24 cellular contexts compared by ENCODE assay signal in genomic region chr11:69040051-69040450, GRCh38. TPM values are rescaled to one million over a fixed set of nuclear protein-coding genes. Genes with fewer than 3 reads are reported as not detected.
"Had no signal": no experiment of that assay in that cellular context is flagged by ENCODE, and none has a peak within 500 bp of the region (broad histone marks: within the 10 kb centered on the region; RNA-seq: fewer than 3 reads in every experiment).

No MANE protein-coding gene starts in this region.

- DNase-seq: activated CD4-positive, alpha-beta memory T cell treated with anti-CD3 and anti-CD28 coated beads, Interleukin-2, amount 10 ng/mL, durations not matched to agents 7 days and 5 days; activated CD4-positive, alpha-beta T cell treated with anti-CD3 and anti-CD28 coated beads for 48 hours; activated CD4-positive, CD25-positive, alpha-beta regulatory T cell; activated CD8-positive, alpha-beta memory T cell treated with anti-CD3 and anti-CD28 coated beads, Interleukin-2, amount 10 ng/mL, durations not matched to agents 7 days and 5 days; activated naive CD4-positive, alpha-beta T cell; activated naive CD8-positive, alpha-beta T cell treated with anti-CD3 and anti-CD28 coated beads, Interleukin-2, amount 10 ng/mL, durations not matched to agents 7 days and 5 days; brain microvascular endothelial cell; left ventricle myocardium inferior; mucosa of descending colon; naive B cell; pancreas; stimulated activated CD4-positive, alpha-beta T cell treated with anti-CD3 and anti-CD28 coated beads, Interleukin-4, amount 100 ng/mL, for 24 hours; T1000 had no signal

- FAIRE-seq: pancreas had no signal

- H3K27me3 ChIP-seq: brain microvascular endothelial cell, gastroesophageal sphincter, heart left ventricle, pancreas had no signal

- H3K4me3 ChIP-seq: coronary artery, gastroesophageal sphincter, heart left ventricle, left ventricle myocardium inferior, mucosa of descending colon, pancreas, smooth muscle cell had no signal

- H3K27ac ChIP-seq: brain microvascular endothelial cell, coronary artery, gastroesophageal sphincter, left ventricle myocardium inferior, pancreas had no signal

- H3K4me1 ChIP-seq: pancreas had no signal

- H3K9me3 ChIP-seq: gastroesophageal sphincter, heart left ventricle, left ventricle myocardium inferior, mucosa of descending colon, pancreas had no signal

- ATAC-seq: activated CD8-positive, alpha-beta memory T cell treated with anti-CD3 and anti-CD28 coated beads, Interleukin-2, amount 10 ng/mL, durations not matched to agents 7 days and 5 days; activated T-helper 17 cell treated with anti-CD3 and anti-CD28 coated beads, Interleukin-2, amount 50 U/mL, for 72 hours; gastroesophageal sphincter; heart left ventricle; mucosa of descending colon; pancreas; sciatic nerve; stimulated activated memory B cell treated with anti-CD40 and anti-IgM and Interleukin-4, amounts not matched to agents 10 μg/mL and 1 μg/mL and 100 μg/mL, for 72 hours had no signal

- H3K4me2 ChIP-seq: smooth muscle cell had no signal

- H3K36me3 ChIP-seq: brain microvascular endothelial cell, gastroesophageal sphincter, heart left ventricle, left ventricle myocardium inferior, pancreas had no signal

RNA-seq across cellular contexts. Expression of gene MRGPRF, which starts 27.0 kb away (rescaled TPM):
- total RNA-seq: activated CD4-positive, alpha-beta memory T cell treated with anti-CD3 and anti-CD28 coated beads, Interleukin-2, amount 10 ng/mL, durations not matched to agents 7 days and 5 days; activated CD8-positive, alpha-beta memory T cell treated with anti-CD3 and anti-CD28 coated beads, Interleukin-2, amount 10 ng/mL, durations not matched to agents 7 days and 5 days; activated naive CD8-positive, alpha-beta T cell treated with anti-CD3 and anti-CD28 coated beads, Interleukin-2, amount 10 ng/mL, durations not matched to agents 7 days and 5 days; activated T-helper 17 cell treated with anti-CD3 and anti-CD28 coated beads, Interleukin-2, amount 50 U/mL, for 72 hours; T-helper 1 cell treated with Interleukin-12 subunit alpha and Interleukin-12 subunit beta and Interleukin-4 antibody, amounts not matched to agents 30 ng/mL and 1 ng/mL, for 36 hours had no signal

RNA-seq across cellular contexts. Expression of gene MRGPRD, which starts 59.3 kb away (rescaled TPM):
- total RNA-seq: activated CD4-positive, alpha-beta memory T cell treated with anti-CD3 and anti-CD28 coated beads, Interleukin-2, amount 10 ng/mL, durations not matched to agents 7 days and 5 days; activated CD8-positive, alpha-beta memory T cell treated with anti-CD3 and anti-CD28 coated beads, Interleukin-2, amount 10 ng/mL, durations not matched to agents 7 days and 5 days; activated naive CD8-positive, alpha-beta T cell treated with anti-CD3 and anti-CD28 coated beads, Interleukin-2, amount 10 ng/mL, durations not matched to agents 7 days and 5 days; activated T-helper 17 cell treated with anti-CD3 and anti-CD28 coated beads, Interleukin-2, amount 50 U/mL, for 72 hours; heart left ventricle; kidney epithelial cell; left ventricle myocardium inferior; pancreas; sciatic nerve; smooth muscle cell; T-helper 1 cell treated with Interleukin-12 subunit alpha and Interleukin-12 subunit beta and Interleukin-4 antibody, amounts not matched to agents 30 ng/mL and 1 ng/mL, for 36 hours; urinary bladder had no signal
- polyA plus RNA-seq: esophagus, heart left ventricle, pancreas, smooth muscle cell had no signal
